In the genomic region with DNA sequence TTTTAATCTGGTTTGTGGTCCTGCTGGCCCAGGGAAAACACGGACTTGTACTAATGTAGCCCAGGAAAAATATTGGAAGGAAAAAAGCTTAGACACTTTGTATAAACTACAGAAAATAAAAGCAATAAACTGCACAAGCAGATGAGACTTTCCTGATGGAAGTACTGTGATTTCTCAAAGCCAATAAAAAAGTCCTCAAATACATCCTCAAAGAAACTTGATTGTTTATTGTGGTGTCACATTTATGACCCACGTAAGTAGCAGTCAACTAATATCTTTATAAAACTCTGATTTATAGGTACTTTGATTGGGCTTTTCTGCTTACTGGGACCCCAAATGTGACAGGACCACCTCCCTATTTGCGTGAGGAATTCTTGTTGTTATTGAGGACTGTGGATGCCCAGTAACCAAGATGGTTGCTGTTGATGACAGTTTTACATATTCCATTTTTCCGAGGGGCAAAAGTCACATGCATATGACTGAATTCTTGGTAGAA, we compare ENCODE assay signal across 20 cellular contexts.
DNase-seq lines count a peak whose midpoint lies in the region; ATAC-seq and TF ChIP-seq lines count a peak whose summit lies in the region.
"Had no signal": no experiment of that assay in that cellular context is flagged by ENCODE, and none has a peak within 500 bp of the region (broad histone marks: within the 10 kb centered on the region; RNA-seq: fewer than 3 reads in every experiment).

No MANE protein-coding gene starts in this region.

- no peaks in the 10 kb centered on the region for H3K4me1 Mint-ChIP-seq in CD8-positive, alpha-beta T cell (ENCODE audit: low read depth)
- no peaks in the 10 kb centered on the region for H3K4me1 Mint-ChIP-seq in activated T-cell treated with anti-CD3 and anti-CD28 coated beads, Interleukin-2, amount 50 U/mL, for 24 hours (ENCODE audit: low read depth)

- H3K27me3 Mint-ChIP-seq in CD8-positive, alpha-beta T cell (ENCODE audit: low read depth): peaks cover 18% of the 10 kb centered on the region
- H3K27me3 Mint-ChIP-seq in activated T-cell treated with anti-CD3 and anti-CD28 coated beads, Interleukin-2, amount 50 U/mL, for 24 hours: peaks cover 39% of the 10 kb centered on the region

- no peaks in the 10 kb centered on the region for H3K9me3 ChIP-seq in SK-N-MC (ENCODE audit: low read depth, low read length)
- no peaks in the 10 kb centered on the region for H3K9me3 ChIP-seq in CD8-positive, alpha-beta T cell (ENCODE audit: low read length)
- H3K9me3 ChIP-seq: ascending aorta, gastrocnemius medialis, stomach had no signal

- CTCF ChIA-PET in CD8-positive, alpha-beta T cell (lab: Charles Lee): no interaction called here

- no peaks in the 10 kb centered on the region for H3K27me3 ChIP-seq in rectal smooth muscle tissue (ENCODE audit: control insufficient read depth, insufficient read depth, low read length)
- H3K27me3 ChIP-seq in CD8-positive, alpha-beta T cell (ENCODE audit: insufficient read depth, low read length): no peaks in the 10 kb centered on the region
- H3K27me3 ChIP-seq: ascending aorta, gastrocnemius medialis, stomach had no signal

- H3K27ac ChIP-seq in SK-N-MC: peak overlapping the region; percentile 96
- peak overlapping the region; percentile 2 for H3K27ac ChIP-seq in rectal smooth muscle tissue (ENCODE audit: low read depth, low read length)
- no peak overlapping the region for H3K27ac ChIP-seq in CD8-positive, alpha-beta T cell (ENCODE audit: low read depth, low read length)
- H3K27ac ChIP-seq: ascending aorta, coronary artery, gastrocnemius medialis had no signal

- H3K36me3 ChIP-seq in SK-N-MC (ENCODE audit: insufficient read depth, low read length): no peaks in the 10 kb centered on the region
- no peaks in the 10 kb centered on the region for H3K36me3 ChIP-seq in rectal smooth muscle tissue (ENCODE audit: control insufficient read depth, insufficient read depth, low read length)
- H3K36me3 ChIP-seq in CD8-positive, alpha-beta T cell (ENCODE audit: insufficient read depth, low read length): no peaks in the 10 kb centered on the region
- H3K36me3 ChIP-seq: ascending aorta, gastrocnemius medialis, stomach had no signal

- H3K9me3 Mint-ChIP-seq in CD8-positive, alpha-beta T cell: no peaks in the 10 kb centered on the region
- no peaks in the 10 kb centered on the region for H3K9me3 Mint-ChIP-seq in activated T-cell treated with anti-CD3 and anti-CD28 coated beads, Interleukin-2, amount 50 U/mL, for 24 hours

- no peaks in the 10 kb centered on the region for H3K36me3 Mint-ChIP-seq in CD8-positive, alpha-beta T cell
- no peaks in the 10 kb centered on the region for H3K36me3 Mint-ChIP-seq in activated T-cell treated with anti-CD3 and anti-CD28 coated beads, Interleukin-2, amount 50 U/mL, for 24 hours (ENCODE audit: low read depth)
- H3K36me3 Mint-ChIP-seq: naive thymus-derived CD4-positive, alpha-beta T cell had no signal

- no peak overlapping the region for H3K27ac Mint-ChIP-seq in CD8-positive, alpha-beta T cell
- no peak overlapping the region for H3K27ac Mint-ChIP-seq in activated T-cell treated with anti-CD3 and anti-CD28 coated beads, Interleukin-2, amount 50 U/mL, for 24 hours
- H3K27ac Mint-ChIP-seq: naive thymus-derived CD4-positive, alpha-beta T cell had no signal

- no peak overlapping the region for H3K4me3 Mint-ChIP-seq in CD8-positive, alpha-beta T cell
- no peak overlapping the region for H3K4me3 Mint-ChIP-seq in activated T-cell treated with anti-CD3 and anti-CD28 coated beads, Interleukin-2, amount 50 U/mL, for 24 hours
- H3K4me3 Mint-ChIP-seq: naive thymus-derived CD4-positive, alpha-beta T cell had no signal

- POLR2A ChIA-PET in CD8-positive, alpha-beta T cell (lab: Charles Lee): no interaction called here

- peaks cover 11% of the 10 kb centered on the region for H3K4me1 ChIP-seq in rectal smooth muscle tissue (ENCODE audit: control insufficient read depth, insufficient read depth, low read length)
- no peaks in the 10 kb centered on the region for H3K4me1 ChIP-seq in CD8-positive, alpha-beta T cell (ENCODE audit: insufficient read depth, low read length)

- H3K9ac ChIP-seq in SK-N-MC (ENCODE audit: insufficient read length): peak overlapping the region; percentile 68
- H3K9ac ChIP-seq in rectal smooth muscle tissue (ENCODE audit: low read length): no peak overlapping the region

- DNase-seq in ELR (ENCODE audit: low read depth): peak; percentile 13
- no peak for DNase-seq in SK-N-MC (ENCODE audit: low read depth, low spot score)
- peak; percentile 64 for DNase-seq in left kidney (ENCODE audit: low read depth, low spot score)
- no peak for DNase-seq in CD8-positive, alpha-beta T cell
- no peak for DNase-seq in SHP77 treated with DMSO at 0.1 percent for 48 hours (lab: John Stamatoyannopoulos, UW)
- no peak for DNase-seq in activated T-cell treated with anti-CD3 and anti-CD28 coated beads, Interleukin-2, amount 50 U/mL, for 24 hours
- no peak for DNase-seq in cerebellum (ENCODE audit: low spot score)
- DNase-seq: activated CD4-positive, CD25-positive, alpha-beta regulatory T cell treated with anti-CD3 and anti-CD28 coated beads, Interleukin-2, amount 50 U/mL, for 72 hours; activated CD8-positive, alpha-beta memory T cell treated with anti-CD3 and anti-CD28 coated beads, Interleukin-2, amount 50 U/mL, for 48 hours; activated naive CD4-positive, alpha-beta T cell treated with Interleukin-2 at 50 U/mL for 16 hours; gastrocnemius medialis; left ventricle myocardium superior; naive thymus-derived CD4-positive, alpha-beta T cell; NCI-H1930; NCI-H510A; SIG-M5; stomach had no signal

- intact Hi-C loops in CD8-positive, alpha-beta T cell (cut with DNase I, micrococcal nuclease): no loop called here

- TF ChIP-seq CTCF in CD8-positive, alpha-beta T cell (IDR thresholded peaks at IDR 0.05): no peak

- no peak for ATAC-seq in CD8-positive, alpha-beta T cell
- ATAC-seq: gastrocnemius medialis; left ventricle myocardium superior; naive thymus-derived CD4-positive, alpha-beta T cell had no signal

- H3K4me3 ChIP-seq in SK-N-MC (peak overlapping the region; percentile 63), rectal smooth muscle tissue (ENCODE audit: low read length) (no peak overlapping the region)
- H3K4me3 ChIP-seq in CD8-positive, alpha-beta T cell (ENCODE audit: low read depth, low read length): no peak overlapping the region
- H3K4me3 ChIP-seq: ascending aorta, coronary artery, gastrocnemius medialis, stomach had no signal

Comparison
In these comparisons a context has a peak if more than half of its experiments do, and no peak if none do; other contexts are left out.
1. DNase-seq: peak in ELR (single experiment) and left kidney (single experiment); none in SK-N-MC (single experiment), CD8-positive, alpha-beta T cell (0 of 7), SHP77 treated with DMSO at 0.1 percent for 48 hours (single experiment), activated T-cell treated with anti-CD3 and anti-CD28 coated beads, Interleukin-2, amount 50 U/mL, for 24 hours (single experiment) and cerebellum (single experiment).